Comparison of ENCODE assay signal across 8 cellular contexts in the genomic region with DNA sequence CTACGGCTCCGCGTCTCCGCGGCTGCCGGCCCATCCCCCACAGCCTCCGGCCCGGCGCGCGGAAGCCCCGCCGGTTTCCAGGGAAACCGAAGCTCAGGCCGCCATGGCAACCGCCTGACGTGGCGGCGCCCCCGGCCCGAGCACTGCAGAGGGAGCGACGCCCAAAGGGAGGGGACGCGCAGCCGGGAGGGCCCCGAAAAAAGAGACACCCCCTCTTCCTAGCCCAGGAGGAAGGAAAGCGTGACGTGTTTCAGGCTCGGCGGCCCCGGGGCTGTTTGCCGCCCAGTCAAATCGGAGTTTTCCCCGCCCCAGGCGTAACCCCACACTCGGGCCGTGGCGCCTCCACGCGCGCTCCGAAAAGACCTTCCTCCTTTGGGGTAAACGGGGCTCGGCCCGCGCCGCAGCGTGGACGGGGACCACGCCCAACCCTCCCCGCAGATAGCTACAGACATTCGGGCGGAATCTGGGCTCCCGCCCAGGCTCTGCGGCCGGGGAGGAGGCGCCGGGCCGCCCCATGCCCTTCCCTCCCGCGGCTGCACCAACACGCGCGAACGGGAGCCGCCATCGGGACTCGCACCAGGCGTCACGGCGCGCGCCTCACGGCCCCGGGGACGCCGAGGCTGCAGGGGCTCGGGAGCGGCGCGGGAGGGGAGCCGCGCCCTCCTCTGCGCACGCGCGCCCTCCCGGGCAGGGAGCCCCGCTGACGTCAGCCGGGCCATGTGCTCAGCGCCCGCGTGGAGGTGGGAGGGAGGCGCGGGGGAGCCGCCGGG. TPM values are rescaled to one million over a fixed set of nuclear protein-coding genes. Genes with fewer than 3 reads are reported as not detected.
A peak's percentile ranks its signal among the peaks of the same experiment; 100 is the strongest.
DNase-seq lines count a peak whose midpoint lies in the region; ATAC-seq and TF ChIP-seq lines count a peak whose summit lies in the region.

No MANE protein-coding gene starts in this region.

- TF ChIP-seq EP300 in gastroesophageal sphincter (IDR thresholded peaks at IDR 0.05): peak; percentile 7

- H3K4me3 ChIP-seq in gastroesophageal sphincter: peak overlapping the region; percentile 54 to 100

- ATAC-seq in GM21786 (IDR thresholded peaks at IDR 0.05; ENCODE audit: unreplicated experiment) (peak; percentile 24), gastroesophageal sphincter (peak; percentile 47)

- peaks cover 65% of the 10 kb centered on the region for H3K4me1 Mint-ChIP-seq in activated naive CD4-positive, alpha-beta T cell treated with anti-CD3 and anti-CD28 coated beads for 36 hours (ENCODE audit: low read depth)

- H3K9me3 ChIP-seq in KOPT-K1 (ENCODE audit: insufficient read depth, low read length, poor library complexity, severe bottlenecking) (no peaks in the 10 kb centered on the region), gastroesophageal sphincter (no peaks in the 10 kb centered on the region)

- no peaks in the 10 kb centered on the region for H3K9me3 Mint-ChIP-seq in activated naive CD4-positive, alpha-beta T cell treated with anti-CD3 and anti-CD28 coated beads for 36 hours

- WGBS in gastroesophageal sphincter (ENCODE audit: low coverage in 1 of 2), 2 donors: no CpG with 5 or more reads among the region's 99 CpGs

- intact Hi-C loops in activated naive CD4-positive, alpha-beta T cell treated with anti-CD3 and anti-CD28 coated beads for 36 hours (cut with micrococcal nuclease): loop anchor here (2.0 to 10.0 kb wide), 4 partner anchors 91 to 1751 kb away; partner anchors contain the start of genes CLUH, CYB5D2, SMG6 and SRR

- H3K27me3 Mint-ChIP-seq in activated naive CD4-positive, alpha-beta T cell treated with anti-CD3 and anti-CD28 coated beads for 36 hours (ENCODE audit: low read depth): no peaks in the 10 kb centered on the region

- CTCF ChIA-PET in activated naive CD4-positive, alpha-beta T cell treated with anti-CD3 and anti-CD28 coated beads for 36 hours (lab: Charles Lee): interaction anchor here (3.3 to 4.6 kb wide), 2 partner anchors 11 to 23 kb away, joined by 31 to 50 read pairs; no protein-coding TSS in a partner anchor

- no peak for TF ChIP-seq CTCF in gastroesophageal sphincter (IDR thresholded peaks at IDR 0.05)

- DNase-seq in ELR (ENCODE audit: low read depth): peak; percentile 93
- DNase-seq in SK-MEL-5 (ENCODE audit: low read depth, low spot score): peak; percentile 90
- peak; percentile 94 for DNase-seq in activated naive CD4-positive, alpha-beta T cell treated with anti-CD3 and anti-CD28 coated beads for 36 hours
- peak in 54 of 56 donors; percentile 53 to 93 (median 81) for DNase-seq in nucleus accumbens (lab: John Stamatoyannopoulos, UW)
- peak; percentile 87 for DNase-seq in superior temporal gyrus (ENCODE audit: extremely low spot score)

- H3K4me3 Mint-ChIP-seq in activated naive CD4-positive, alpha-beta T cell treated with anti-CD3 and anti-CD28 coated beads for 36 hours: peak overlapping the region; percentile 86

- H3K27me3 ChIP-seq in gastroesophageal sphincter: no peaks in the 10 kb centered on the region

- H3K27ac ChIP-seq in KOPT-K1 (ENCODE audit: low read depth, low read length, poor library complexity, severe bottlenecking): peak overlapping the region; percentile 85
- peak overlapping the region; percentile 97 to 100 (median 100) for H3K27ac ChIP-seq in gastroesophageal sphincter

- peak overlapping the region; percentile 94 for H3K27ac Mint-ChIP-seq in activated naive CD4-positive, alpha-beta T cell treated with anti-CD3 and anti-CD28 coated beads for 36 hours

- in situ Hi-C loops in SK-MEL-5 (cut with HindIII; ENCODE audit: low pct_unique_long_range_greater_than_20kb, low sequenced_read_pairs): no loop called here

- H3K36me3 ChIP-seq in KOPT-K1 (ENCODE audit: insufficient read depth, low read length): no peaks in the 10 kb centered on the region
- peaks cover 0 to 9% of the 10 kb centered on the region in 2 donors for H3K36me3 ChIP-seq in gastroesophageal sphincter

- H3K36me3 Mint-ChIP-seq in activated naive CD4-positive, alpha-beta T cell treated with anti-CD3 and anti-CD28 coated beads for 36 hours (ENCODE audit: low read depth): peaks cover 3% of the 10 kb centered on the region

- peak; percentile 47 to 71 for TF ChIP-seq POLR2A in gastroesophageal sphincter (IDR thresholded peaks at IDR 0.05)

- peaks cover 0 to 87% (median 68%) of the 10 kb centered on the region in 3 donors for H3K4me1 ChIP-seq in gastroesophageal sphincter

RNA-seq across cellular contexts. Expression of gene MNT, which starts 7.5 kb away (rescaled TPM):
- 8.8 and 10.5 TPM in 2 replicates for total RNA-seq in SK-MEL-5 (2014; rRNA removed; shearing (Covaris generic))
- 25.5 and 29.9 TPM in 2 replicates for polyA plus RNA-seq in SK-MEL-5 (2015; cell fraction: cytosol; rRNA removed)
- 35.0 and 49.2 TPM in 2 replicates for polyA plus RNA-seq in SK-MEL-5 (2015; cell fraction: nucleus; rRNA removed)
- 10 to 100 TPM; 13.1 to 17.0 TPM for total RNA-seq in activated naive CD4-positive, alpha-beta T cell treated with anti-CD3 and anti-CD28 coated beads for 36 hours
- 10 to 100 TPM; 11.8 to 12.7 (median 12.3) TPM for total RNA-seq in gastroesophageal sphincter

RNA-seq across cellular contexts. Expression of gene SGSM2, which starts 56.1 kb away (rescaled TPM):
- 32.3 and 33.5 TPM in 2 replicates for total RNA-seq in SK-MEL-5 (2014; rRNA removed; shearing (Covaris generic))
- 24.5 and 28.8 TPM in 2 replicates for polyA plus RNA-seq in SK-MEL-5 (2015; cell fraction: cytosol; rRNA removed)
- 359 and 365 TPM in 2 replicates for polyA plus RNA-seq in SK-MEL-5 (2015; cell fraction: nucleus; rRNA removed)
- 10 to 100 TPM; 20.3 to 22.0 TPM for total RNA-seq in activated naive CD4-positive, alpha-beta T cell treated with anti-CD3 and anti-CD28 coated beads for 36 hours
- 10 to 100 TPM; 32.9 to 58.6 (median 47.4) TPM for total RNA-seq in gastroesophageal sphincter

RNA-seq across cellular contexts. Expression of gene TSR1, which starts 57.1 kb away (rescaled TPM):
- 55.6 and 57.1 TPM in 2 replicates for total RNA-seq in SK-MEL-5 (2014; rRNA removed; shearing (Covaris generic))
- 48.6 and 64.2 TPM in 2 replicates for polyA plus RNA-seq in SK-MEL-5 (2015; cell fraction: cytosol; rRNA removed)
- polyA plus RNA-seq in SK-MEL-5 (2015; cell fraction: nucleus; rRNA removed): 151 and 159 TPM in 2 replicates
- 10 to 100 TPM; 51.1 to 51.5 TPM for total RNA-seq in activated naive CD4-positive, alpha-beta T cell treated with anti-CD3 and anti-CD28 coated beads for 36 hours
- total RNA-seq in gastroesophageal sphincter: 10 to 100 TPM; 25.0 to 58.3 (median 46.5) TPM

Comparison
In these comparisons a context has a peak if more than half of its experiments do, and no peak if none do; other contexts are left out.
1. Peak in every context shown above with its lines: DNase-seq, ATAC-seq, H3K4me3 ChIP-seq and H3K27ac ChIP-seq.